ENCODE assay signal across 8 cellular contexts in genomic region chr19:4909897-4910593, GRCh38. TPM values are rescaled to one million over a fixed set of nuclear protein-coding genes. Genes with fewer than 3 reads are reported as not detected.
DNase-seq lines count a peak whose midpoint lies in the region; ATAC-seq, FAIRE-seq and TF ChIP-seq lines count a peak whose summit lies in the region.

No MANE protein-coding gene starts in this region.

- peak overlapping the region; percentile 70 to 79 (median 79) for H3K4me3 ChIP-seq in HepG2 (replicated peaks in 1 of 3; ENCODE audit: insufficient read depth in 1 of 3, low read depth in 2 of 3, low read length in 3 of 3)

- no peak for TF ChIP-seq EP300 in HepG2 (IDR thresholded peaks at IDR 0.05; ENCODE audit: low read depth in 2 of 2, low read length in 2 of 2)
- TF ChIP-seq EP300 in HepG2 (CRISPR knock-in tag; IDR thresholded peaks at IDR 0.05; ENCODE audit: borderline replicate concordance) = no peak

- H3K27me3 ChIP-seq in HepG2 (ENCODE audit: control insufficient read depth in 1 of 2, insufficient read depth in 2 of 2, low read length in 2 of 2) = no peaks in the 10 kb centered on the region

- peak overlapping the region; percentile 88 for H3K27ac ChIP-seq in HepG2 (ENCODE audit: extremely low read length, insufficient read depth, low read length)

- in situ Hi-C loops in HepG2 (cut with HindIII; ENCODE audit: extremely low pct_ligation_motif_present, low pct_unique_long_range_greater_than_20kb) = loop anchor here (5.0 kb wide), 2 partner anchors 38 to 98 kb away; no protein-coding TSS in a partner anchor

- peak overlapping the region; percentile 85 for H3K4me2 ChIP-seq in HepG2 (ENCODE audit: low read depth, low read length)

- peaks cover 2 to 22% of the 10 kb centered on the region in 2 experiments; a peak in 3 of 5 replicates for H3K36me3 ChIP-seq in HepG2 (replicated peaks in 1 of 2; ENCODE audit: control insufficient read depth in 1 of 2, insufficient read depth in 2 of 2, low read length in 2 of 2)

- POLR2A ChIA-PET in HepG2 (lab: Yijun Ruan, JAX) = no interaction called here

- H3K79me2 ChIP-seq in HepG2 (ENCODE audit: insufficient read depth, low read length) = peaks cover 48% of the 10 kb centered on the region

- peak; percentile 79 for ATAC-seq in GM19324 (IDR thresholded peaks at IDR 0.05; ENCODE audit: low FRiP score, unreplicated experiment)
- peak; percentile 77 for ATAC-seq in HG03521 (IDR thresholded peaks at IDR 0.05; ENCODE audit: unreplicated experiment)
- ATAC-seq in HepG2 = peak; percentile 74

- H3K4me1 ChIP-seq in HepG2 (ENCODE audit: insufficient read depth, low read length) = peaks cover 71% of the 10 kb centered on the region

- no peak for FAIRE-seq in HepG2 (lab: Jason Lieb, UNC)

- CTCF ChIA-PET in HepG2 (lab: Yijun Ruan, JAX; ENCODE audit: low intra/inter-chr PET ratio, low total read pairs) = interaction anchor here (2.6 kb wide), 1 partner anchor 37 kb away, joined by 37 read pairs; no protein-coding TSS in a partner anchor

- no peak overlapping the region for H2AFZ ChIP-seq in HepG2 (ENCODE audit: low read length)

- no peaks in the 10 kb centered on the region for H3K9me3 ChIP-seq in HepG2 (ENCODE audit: low read length)

- DNase-seq in AG09319 (ENCODE audit: extremely low read depth, low read depth) (peak; percentile 65), NCI-H748 (lab: John Stamatoyannopoulos, UW; ENCODE audit: unreplicated experiment) (peak; percentile 91), dedifferentiated amniotic fluid mesenchymal stem cell (ENCODE audit: extremely low spot score) (peak; percentile 79), HepG2 (ENCODE audit: low spot score) (peak; percentile 81)
- DNase-seq in activated CD4-positive, alpha-beta T cell treated with anti-CD3 and anti-CD28 coated beads, Interleukin-2, amount 50 U/mL, for 1 hour = peak; percentile 94
- DNase-seq in stimulated activated CD4-positive, alpha-beta T cell treated with anti-CD3 and anti-CD28 coated beads, Interleukin-2, amount 100 ng/mL, for 24 hours = peak; percentile 96

- 0% methylated on average over 19 of the region's 85 CpGs for WGBS in HepG2 (ENCODE audit: low lambda C conversion rate)

- 0 out of 2 replicates have a peak, but pooled peaks cover 2% of the 10 kb centered on the region for H4K20me1 ChIP-seq in HepG2 (ENCODE audit: insufficient read depth, low read length)

- intact Hi-C loops in HepG2 (cut with micrococcal nuclease; ENCODE audit: unreplicated experiment) = no loop called here

- TF ChIP-seq POLR2A in HepG2 (IDR thresholded peaks at IDR 0.05; ENCODE audit: insufficient read depth in 1 of 2, low read depth in 2 of 2, low read length in 2 of 2) = no peak

- H3K9ac ChIP-seq in HepG2 (ENCODE audit: insufficient read depth, low read depth, low read length) = peak overlapping the region; percentile 68

- TF ChIP-seq RAD21 in HepG2 (CRISPR knock-in tag; IDR thresholded peaks at IDR 0.05) = no peak

- BruUV-seq in HepG2 (replicated peaks; lab: Mats Ljungman, UMichigan) = no TSS peak

- TF ChIP-seq CTCF in AG09319 (IDR thresholded peaks at IDR 0.05; ENCODE audit: low read depth, low read length) (no peak), HepG2 (CRISPR knock-in tag; IDR thresholded peaks at IDR 0.05) (no peak)

RNA-seq across cellular contexts. Expression of gene UHRF1, which starts 0.7 kb away (rescaled TPM):
- 77.7 and 78.4 TPM in 2 replicates for total RNA-seq in HepG2 (2016; rRNA removed; fragmentation: Illumina TruSeq; extraction: Trizol)
- 3.9 and 6.2 TPM in 2 replicates for total RNA-seq in HepG2 (2016; cell fraction: cytosol; rRNA removed; fragmentation: Illumina TruSeq; extraction: Trizol; ENCODE audit: low read depth)
- total RNA-seq in HepG2 (2016; cell fraction: insoluble cytoplasmic fraction; rRNA removed; fragmentation: Illumina TruSeq; extraction: Trizol) = 67.8 and 81.6 TPM in 2 replicates
- total RNA-seq in HepG2 (2016; cell fraction: membrane; rRNA removed; fragmentation: Illumina TruSeq; extraction: Trizol) = 20.0 and 21.7 TPM in 2 replicates
- total RNA-seq in HepG2 (2016; cell fraction: nucleus; rRNA removed; fragmentation: Illumina TruSeq; extraction: Trizol) = 44.9 and 50.5 TPM in 2 replicates
- 6.6 and 6.8 TPM in 2 replicates for polyA plus RNA-seq in HepG2 (2011; rRNA removed)
- polyA plus RNA-seq in HepG2 (2011; cell fraction: cytosol; rRNA removed) = 3.1 and 4.8 TPM in 2 replicates
- polyA plus RNA-seq in HepG2 (2011; cell fraction: nucleus; rRNA removed) = 10.7 and 15.0 TPM in 2 replicates
- 6.1 and 15.1 TPM in 2 replicates for polyA plus RNA-seq in HepG2 (2012)
- 2.1 and 2.4 TPM in 2 replicates for polyA plus RNA-seq in HepG2 (2016; cell fraction: cytosol; fragmentation: Illumina TruSeq; extraction: Trizol; ENCODE audit: low read depth)
- 65.4 and 73.6 TPM in 2 replicates for polyA plus RNA-seq in HepG2 (2016; cell fraction: insoluble cytoplasmic fraction; fragmentation: Illumina TruSeq; extraction: Trizol; ENCODE audit: low read depth)
- polyA plus RNA-seq in HepG2 (2016; cell fraction: membrane; fragmentation: Illumina TruSeq; extraction: Trizol; ENCODE audit: low read depth) = 7.7 and 8.4 TPM in 2 replicates
- 78.8 and 80.1 TPM in 2 replicates for polyA plus RNA-seq in HepG2 (2016; cell fraction: nucleus; fragmentation: Illumina TruSeq; extraction: Trizol; ENCODE audit: insufficient read depth, low read depth)
- 16.7 and 45.7 TPM in 2 replicates for polyA minus RNA-seq in HepG2 (2011; rRNA and poly(A)+ RNA removed; ENCODE audit: low replicate concordance)
- 4.4 and 8.6 TPM in 2 replicates for polyA minus RNA-seq in HepG2 (2011; cell fraction: cytosol; rRNA and poly(A)+ RNA removed)
- polyA minus RNA-seq in HepG2 (2011; cell fraction: nucleus; rRNA and poly(A)+ RNA removed) = 4.1 and 5.9 TPM in 2 replicates

RNA-seq across cellular contexts. Expression of gene ARRDC5, which starts 7.3 kb away (rescaled TPM):
- total RNA-seq in HepG2 (2016; rRNA removed; fragmentation: Illumina TruSeq; extraction: Trizol) = not detected in 2 replicates
- not detected in 2 replicates for total RNA-seq in HepG2 (2016; cell fraction: cytosol; rRNA removed; fragmentation: Illumina TruSeq; extraction: Trizol; ENCODE audit: low read depth)
- total RNA-seq in HepG2 (2016; cell fraction: insoluble cytoplasmic fraction; rRNA removed; fragmentation: Illumina TruSeq; extraction: Trizol) = not detected in 2 replicates
- not detected in 2 replicates for total RNA-seq in HepG2 (2016; cell fraction: membrane; rRNA removed; fragmentation: Illumina TruSeq; extraction: Trizol)
- total RNA-seq in HepG2 (2016; cell fraction: nucleus; rRNA removed; fragmentation: Illumina TruSeq; extraction: Trizol) = not detected in 2 replicates
- polyA plus RNA-seq in HepG2 (2011; rRNA removed) = not detected in 2 replicates
- polyA plus RNA-seq in HepG2 (2011; cell fraction: cytosol; rRNA removed) = not detected in 2 replicates
- polyA plus RNA-seq in HepG2 (2011; cell fraction: nucleus; rRNA removed) = not detected in 2 replicates
- not detected in 2 replicates for polyA plus RNA-seq in HepG2 (2012)
- polyA plus RNA-seq in HepG2 (2016; cell fraction: cytosol; fragmentation: Illumina TruSeq; extraction: Trizol; ENCODE audit: low read depth) = not detected in 2 replicates
- polyA plus RNA-seq in HepG2 (2016; cell fraction: insoluble cytoplasmic fraction; fragmentation: Illumina TruSeq; extraction: Trizol; ENCODE audit: low read depth) = not detected in 2 replicates
- polyA plus RNA-seq in HepG2 (2016; cell fraction: membrane; fragmentation: Illumina TruSeq; extraction: Trizol; ENCODE audit: low read depth) = not detected in 2 replicates
- not detected in 2 replicates for polyA plus RNA-seq in HepG2 (2016; cell fraction: nucleus; fragmentation: Illumina TruSeq; extraction: Trizol; ENCODE audit: insufficient read depth, low read depth)
- 0.09 TPM in 1 of 2 replicates, not detected in the other for polyA minus RNA-seq in HepG2 (2011; rRNA and poly(A)+ RNA removed; ENCODE audit: low replicate concordance)
- not detected in 2 replicates for polyA minus RNA-seq in HepG2 (2011; cell fraction: cytosol; rRNA and poly(A)+ RNA removed)
- not detected in 2 replicates for polyA minus RNA-seq in HepG2 (2011; cell fraction: nucleus; rRNA and poly(A)+ RNA removed)

RNA-seq across cellular contexts. Expression of gene PLIN3, which starts 42.6 kb away (rescaled TPM):
- 49.3 and 59.8 TPM in 2 replicates for total RNA-seq in HepG2 (2016; rRNA removed; fragmentation: Illumina TruSeq; extraction: Trizol)
- total RNA-seq in HepG2 (2016; cell fraction: cytosol; rRNA removed; fragmentation: Illumina TruSeq; extraction: Trizol; ENCODE audit: low read depth) = 8.6 and 11.0 TPM in 2 replicates
- total RNA-seq in HepG2 (2016; cell fraction: insoluble cytoplasmic fraction; rRNA removed; fragmentation: Illumina TruSeq; extraction: Trizol) = 52.7 and 59.0 TPM in 2 replicates
- 25.3 and 25.7 TPM in 2 replicates for total RNA-seq in HepG2 (2016; cell fraction: membrane; rRNA removed; fragmentation: Illumina TruSeq; extraction: Trizol)
- 20.1 and 21.0 TPM in 2 replicates for total RNA-seq in HepG2 (2016; cell fraction: nucleus; rRNA removed; fragmentation: Illumina TruSeq; extraction: Trizol)
- 57.9 and 69.4 TPM in 2 replicates for polyA plus RNA-seq in HepG2 (2011; rRNA removed)
- polyA plus RNA-seq in HepG2 (2011; cell fraction: cytosol; rRNA removed) = 64.8 and 97.9 TPM in 2 replicates
- 34.7 and 36.0 TPM in 2 replicates for polyA plus RNA-seq in HepG2 (2011; cell fraction: nucleus; rRNA removed)
- polyA plus RNA-seq in HepG2 (2012) = 36.2 and 55.0 TPM in 2 replicates
- 10.8 and 11.1 TPM in 2 replicates for polyA plus RNA-seq in HepG2 (2016; cell fraction: cytosol; fragmentation: Illumina TruSeq; extraction: Trizol; ENCODE audit: low read depth)
- polyA plus RNA-seq in HepG2 (2016; cell fraction: insoluble cytoplasmic fraction; fragmentation: Illumina TruSeq; extraction: Trizol; ENCODE audit: low read depth) = 68.3 and 74.9 TPM in 2 replicates
- 20.0 and 20.9 TPM in 2 replicates for polyA plus RNA-seq in HepG2 (2016; cell fraction: membrane; fragmentation: Illumina TruSeq; extraction: Trizol; ENCODE audit: low read depth)
- polyA plus RNA-seq in HepG2 (2016; cell fraction: nucleus; fragmentation: Illumina TruSeq; extraction: Trizol; ENCODE audit: insufficient read depth, low read depth) = 31.2 and 32.3 TPM in 2 replicates
- 93.3 and 183 TPM in 2 replicates for polyA minus RNA-seq in HepG2 (2011; rRNA and poly(A)+ RNA removed; ENCODE audit: low replicate concordance)
- 76.8 and 81.5 TPM in 2 replicates for polyA minus RNA-seq in HepG2 (2011; cell fraction: cytosol; rRNA and poly(A)+ RNA removed)
- 26.5 and 32.3 TPM in 2 replicates for polyA minus RNA-seq in HepG2 (2011; cell fraction: nucleus; rRNA and poly(A)+ RNA removed)

RNA-seq across cellular contexts. Expression of gene KDM4B, which starts 58.9 kb away (rescaled TPM):
- 4.4 and 4.9 TPM in 2 replicates for total RNA-seq in HepG2 (2016; rRNA removed; fragmentation: Illumina TruSeq; extraction: Trizol)
- 8.2 and 11.5 TPM in 2 replicates for total RNA-seq in HepG2 (2016; cell fraction: cytosol; rRNA removed; fragmentation: Illumina TruSeq; extraction: Trizol; ENCODE audit: low read depth)
- total RNA-seq in HepG2 (2016; cell fraction: insoluble cytoplasmic fraction; rRNA removed; fragmentation: Illumina TruSeq; extraction: Trizol) = 3.5 and 4.9 TPM in 2 replicates
- total RNA-seq in HepG2 (2016; cell fraction: membrane; rRNA removed; fragmentation: Illumina TruSeq; extraction: Trizol) = 3.1 and 3.8 TPM in 2 replicates
- 3.9 and 4.5 TPM in 2 replicates for total RNA-seq in HepG2 (2016; cell fraction: nucleus; rRNA removed; fragmentation: Illumina TruSeq; extraction: Trizol)
- 14.6 and 18.6 TPM in 2 replicates for polyA plus RNA-seq in HepG2 (2011; rRNA removed)
- polyA plus RNA-seq in HepG2 (2011; cell fraction: cytosol; rRNA removed) = 6.9 and 11.2 TPM in 2 replicates
- 33.5 and 43.5 TPM in 2 replicates for polyA plus RNA-seq in HepG2 (2011; cell fraction: nucleus; rRNA removed)
- polyA plus RNA-seq in HepG2 (2012) = 13.7 TPM in 2 replicates
- polyA plus RNA-seq in HepG2 (2016; cell fraction: cytosol; fragmentation: Illumina TruSeq; extraction: Trizol; ENCODE audit: low read depth) = 0.49 and 0.51 TPM in 2 replicates
- 4.1 and 5.2 TPM in 2 replicates for polyA plus RNA-seq in HepG2 (2016; cell fraction: insoluble cytoplasmic fraction; fragmentation: Illumina TruSeq; extraction: Trizol; ENCODE audit: low read depth)
- polyA plus RNA-seq in HepG2 (2016; cell fraction: membrane; fragmentation: Illumina TruSeq; extraction: Trizol; ENCODE audit: low read depth) = 0.86 and 1.2 TPM in 2 replicates
- polyA plus RNA-seq in HepG2 (2016; cell fraction: nucleus; fragmentation: Illumina TruSeq; extraction: Trizol; ENCODE audit: insufficient read depth, low read depth) = 7.8 and 9.0 TPM in 2 replicates
- polyA minus RNA-seq in HepG2 (2011; rRNA and poly(A)+ RNA removed; ENCODE audit: low replicate concordance) = 27.9 and 166 TPM in 2 replicates
- 29.8 and 30.8 TPM in 2 replicates for polyA minus RNA-seq in HepG2 (2011; cell fraction: cytosol; rRNA and poly(A)+ RNA removed)
- polyA minus RNA-seq in HepG2 (2011; cell fraction: nucleus; rRNA and poly(A)+ RNA removed) = 29.2 and 30.7 TPM in 2 replicates

Comparison
In these comparisons a context has a peak if more than half of its experiments do, and no peak if none do; other contexts are left out.
1. Peak in every context shown above with its lines: DNase-seq, ATAC-seq, H3K4me3 ChIP-seq and H3K27ac ChIP-seq.